13 cellular contexts compared by ENCODE assay signal in genomic region chr1:21912038-21912758, GRCh38. TPM values are rescaled to one million over a fixed set of nuclear protein-coding genes. Genes with fewer than 3 reads are reported as not detected.
DNase-seq lines count a peak whose midpoint lies in the region; ATAC-seq, FAIRE-seq and TF ChIP-seq lines count a peak whose summit lies in the region.
"Had no signal": no experiment of that assay in that cellular context is flagged by ENCODE, and none has a peak within 500 bp of the region (broad histone marks: within the 10 kb centered on the region; RNA-seq: fewer than 3 reads in every experiment).

No MANE protein-coding gene starts in this region.

- no peaks in the 10 kb centered on the region for H3K9me3 ChIP-seq in lung (ENCODE audit: control insufficient read depth in 2 of 2, insufficient read depth in 1 of 2, low read length in 1 of 2)

- H3K27me3 ChIP-seq in lung (ENCODE audit: control insufficient read depth, insufficient read depth), result no peaks in the 10 kb centered on the region

- no peaks in the 10 kb centered on the region for H3K27me3 Mint-ChIP-seq in activated T-helper 17 cell treated with anti-CD3 and anti-CD28 coated beads, Interleukin-2, amount 50 U/mL, for 72 hours
- no peaks in the 10 kb centered on the region for H3K27me3 Mint-ChIP-seq in stimulated activated memory B cell treated with anti-CD40 and anti-IgM and Interleukin-4, amounts not matched to agents 10 μg/mL and 1 μg/mL and 100 μg/mL, for 72 hours
- H3K27me3 Mint-ChIP-seq: CD4-positive, alpha-beta T cell had no signal

- peaks cover 25 to 29% of the 10 kb centered on the region in 2 donors for H3K4me1 ChIP-seq in lung (ENCODE audit: control insufficient read depth in 2 of 2, insufficient read depth in 2 of 2, low read length in 2 of 2)

- H3K4me3 Mint-ChIP-seq in activated T-helper 17 cell treated with anti-CD3 and anti-CD28 coated beads, Interleukin-2, amount 50 U/mL, for 72 hours, result no peak overlapping the region
- H3K4me3 Mint-ChIP-seq in stimulated activated memory B cell treated with anti-CD40 and anti-IgM and Interleukin-4, amounts not matched to agents 10 μg/mL and 1 μg/mL and 100 μg/mL, for 72 hours, result no peak overlapping the region
- H3K4me3 Mint-ChIP-seq: CD4-positive, alpha-beta T cell had no signal

- H3K27ac Mint-ChIP-seq in activated T-helper 17 cell treated with anti-CD3 and anti-CD28 coated beads, Interleukin-2, amount 50 U/mL, for 72 hours, result peak overlapping the region; percentile 25
- peak overlapping the region; percentile 61 for H3K27ac Mint-ChIP-seq in stimulated activated memory B cell treated with anti-CD40 and anti-IgM and Interleukin-4, amounts not matched to agents 10 μg/mL and 1 μg/mL and 100 μg/mL, for 72 hours
- H3K27ac Mint-ChIP-seq: CD4-positive, alpha-beta T cell had no signal

- H3K27ac ChIP-seq in lung (ENCODE audit: low read depth in 1 of 2, low read length in 1 of 2), result peak overlapping the region; percentile 66 to 79
- H3K27ac ChIP-seq in caudate nucleus (ENCODE audit: low read depth, low read length), result no peak overlapping the region

- H3K36me3 Mint-ChIP-seq in activated T-helper 17 cell treated with anti-CD3 and anti-CD28 coated beads, Interleukin-2, amount 50 U/mL, for 72 hours (ENCODE audit: low read depth), result no peaks in the 10 kb centered on the region
- H3K36me3 Mint-ChIP-seq in stimulated activated memory B cell treated with anti-CD40 and anti-IgM and Interleukin-4, amounts not matched to agents 10 μg/mL and 1 μg/mL and 100 μg/mL, for 72 hours, result no peaks in the 10 kb centered on the region

- FAIRE-seq in GM12891 (lab: Jason Lieb, UNC), result peak; percentile 73
- FAIRE-seq: H54 had no signal

- no peaks in the 10 kb centered on the region for H3K9me3 Mint-ChIP-seq in activated T-helper 17 cell treated with anti-CD3 and anti-CD28 coated beads, Interleukin-2, amount 50 U/mL, for 72 hours
- H3K9me3 Mint-ChIP-seq in stimulated activated memory B cell treated with anti-CD40 and anti-IgM and Interleukin-4, amounts not matched to agents 10 μg/mL and 1 μg/mL and 100 μg/mL, for 72 hours, result no peaks in the 10 kb centered on the region
- H3K9me3 Mint-ChIP-seq: CD4-positive, alpha-beta T cell had no signal

- peaks cover 4% of the 10 kb centered on the region for H3K4me1 Mint-ChIP-seq in activated T-helper 17 cell treated with anti-CD3 and anti-CD28 coated beads, Interleukin-2, amount 50 U/mL, for 72 hours
- H3K4me1 Mint-ChIP-seq in stimulated activated memory B cell treated with anti-CD40 and anti-IgM and Interleukin-4, amounts not matched to agents 10 μg/mL and 1 μg/mL and 100 μg/mL, for 72 hours, result peaks cover 15% of the 10 kb centered on the region

- DNase-seq in GM12891 (ENCODE audit: insufficient read length, low spot score) (no peak), lung (ENCODE audit: low spot score) (no peak), caudate nucleus (lab: John Stamatoyannopoulos, UW) (no peak)
- DNase-seq: activated CD4-positive, alpha-beta T cell treated with anti-CD3 and anti-CD28 coated beads for 48 hours; activated gamma-delta T cell; CD4-positive, alpha-beta T cell; NCI-H2171 treated with DMSO at 0.1 percent for 48 hours had no signal

- H3K36me3 ChIP-seq in lung (ENCODE audit: control insufficient read depth in 2 of 2, insufficient read depth in 2 of 2, low read length in 2 of 2), result no peaks in the 10 kb centered on the region

- TF ChIP-seq POLR2A in GM12891 (IDR thresholded peaks at IDR 0.05; ENCODE audit: low read depth, low read length), result no peak

- 80 to 85% methylated on average over 9 of the region's 9 CpGs for WGBS in lung, 2 donors

- no peak overlapping the region for H3K4me3 ChIP-seq in lung

- no peak for TF ChIP-seq CTCF in lung (IDR thresholded peaks at IDR 0.05; ENCODE audit: control extremely low read depth, extremely low read depth)

- ATAC-seq in activated T-helper 17 cell treated with anti-CD3 and anti-CD28 coated beads, Interleukin-2, amount 50 U/mL, for 72 hours (replicated peaks), result no peak
- ATAC-seq in lung (ENCODE audit: insufficient read depth, low FRiP score) (no peak), HG03571 (IDR thresholded peaks at IDR 0.05; ENCODE audit: unreplicated experiment) (no peak), GM19324 (IDR thresholded peaks at IDR 0.05; ENCODE audit: low FRiP score, unreplicated experiment) (no peak), GM18517 (IDR thresholded peaks at IDR 0.05; ENCODE audit: unreplicated experiment) (no peak)
- no peak for ATAC-seq in stimulated activated memory B cell treated with anti-CD40 and anti-IgM and Interleukin-4, amounts not matched to agents 10 μg/mL and 1 μg/mL and 100 μg/mL, for 72 hours

TF ChIP-seq in GM12891, 5 proteins besides CTCF, POLR2A, EP300 and RAD21:
- TF ChIP-seq POU2F2 (IDR thresholded peaks at IDR 0.05; ENCODE audit: low read depth, low read length), result no peak
- TF ChIP-seq SPI1 (IDR thresholded peaks at IDR 0.05; ENCODE audit: low read depth, low read length), result 0 out of 2 replicates have a peak, but pooled peaks have one; percentile 7
- no peak for TF ChIP-seq TAF1 (IDR thresholded peaks at IDR 0.05; ENCODE audit: low read depth, low read length)
- no peak for TF ChIP-seq PAX5 (IDR thresholded peaks at IDR 0.05; ENCODE audit: insufficient read depth, low read length, severe bottlenecking)

RNA-seq across cellular contexts. Expression of gene HSPG2, which starts 24.9 kb away (rescaled TPM):
- 5.2 TPM for polyA plus RNA-seq in GM12891 (2012; ENCODE audit: low read depth, missing spikeins)
- 10 to 100 TPM in 1 of 2 donors, 1 to 10 TPM in 1; 1.8 to 33.3 TPM for total RNA-seq in activated T-helper 17 cell treated with anti-CD3 and anti-CD28 coated beads, Interleukin-2, amount 50 U/mL, for 72 hours
- 100 to 1,000 TPM; 180 to 335 TPM for total RNA-seq in lung
- polyA plus RNA-seq in lung, result 100 to 1,000 TPM in 1 of 2 donors, 10 to 100 TPM in 1; 58.0 to 100 TPM

Comparison
In these comparisons a context has a peak if more than half of its experiments do, and no peak if none do; other contexts are left out.
1. RNA of gene HSPG2, which starts 24.9 kb away (total RNA-seq): 180 to 335 TPM in lung; 1.8 to 33.3 TPM in activated T-helper 17 cell treated with anti-CD3 and anti-CD28 coated beads, Interleukin-2, amount 50 U/mL, for 72 hours; every median in the first group is over 4 times any median in the second.